Comparison of ENCODE assay signal across 16 cellular contexts in the genomic region with DNA sequence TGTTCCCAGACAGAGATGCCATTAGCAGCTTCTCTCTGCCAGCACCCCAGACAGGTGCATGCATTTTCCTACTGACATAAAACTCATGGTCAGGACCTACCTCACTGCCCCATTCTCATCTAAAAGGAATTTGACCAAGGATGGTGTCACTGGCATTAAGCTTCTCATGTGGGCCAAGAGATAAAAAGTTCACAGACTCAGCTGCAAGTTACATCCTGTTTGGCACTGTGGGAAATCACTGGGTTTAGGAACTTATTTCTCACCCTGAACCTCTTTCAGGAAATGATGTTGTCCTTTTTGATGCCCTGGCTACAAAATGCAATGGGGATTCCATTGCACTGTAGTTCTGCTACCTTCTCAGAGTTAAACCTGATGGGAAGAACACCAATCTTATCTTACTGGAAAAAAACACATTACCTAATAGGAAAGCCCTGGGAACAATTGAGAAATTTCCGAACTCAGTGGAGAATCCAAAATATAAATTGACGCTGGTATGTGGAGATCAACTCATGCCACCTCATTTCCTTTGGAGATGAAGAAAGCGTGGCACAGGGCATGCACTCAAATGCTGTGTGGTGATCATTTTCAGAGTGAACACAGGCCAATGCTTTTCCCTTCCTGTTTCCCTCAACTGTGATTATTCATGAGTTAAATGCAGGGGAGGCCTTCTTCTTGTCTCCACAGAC.
A peak's percentile ranks its signal among the peaks of the same experiment; 100 is the strongest.
DNase-seq lines count a peak whose midpoint lies in the region; ATAC-seq and TF ChIP-seq lines count a peak whose summit lies in the region.
"Had no signal": no experiment of that assay in that cellular context is flagged by ENCODE, and none has a peak within 500 bp of the region (broad histone marks: within the 10 kb centered on the region; RNA-seq: fewer than 3 reads in every experiment).

No MANE protein-coding gene starts in this region.

- H3K36me3 Mint-ChIP-seq in activated CD8-positive, alpha-beta T cell treated with anti-CD3 and anti-CD28 coated beads for 36 hours (ENCODE audit: low read depth): no peaks in the 10 kb centered on the region

- no peak overlapping the region for H3K27ac Mint-ChIP-seq in activated CD8-positive, alpha-beta T cell treated with anti-CD3 and anti-CD28 coated beads for 36 hours
- H3K27ac Mint-ChIP-seq: dendritic cell treated with granulocyte-macrophage colony-stimulating factor and Interleukin-4, amounts not matched to agents 40 ng/mL and 50 ng/mL, for 4 days had no signal

- DNase-seq in AG10803 (ENCODE audit: low read depth) (peak; percentile 40), M059J (ENCODE audit: low read depth) (peak; percentile 67), choroid plexus epithelial cell (ENCODE audit: low read depth) (peak; percentile 35), iris pigment epithelial cell (ENCODE audit: low read depth) (peak; percentile 26), NCI-H2107 (lab: John Stamatoyannopoulos, UW) (no peak)
- DNase-seq in activated CD8-positive, alpha-beta T cell treated with anti-CD3 and anti-CD28 coated beads for 36 hours: no peak
- DNase-seq in stimulated activated CD4-positive, alpha-beta T cell treated with anti-CD3 and anti-CD28 coated beads, Interleukin-4, amount 100 ng/mL, for 1 hour: no peak
- DNase-seq: activated CD8-positive, alpha-beta memory T cell treated with anti-CD3 and anti-CD28 coated beads, Interleukin-2, amount 50 U/mL, for 4 hours; foreskin fibroblast; NCI-H1694 treated with DMSO at 0.1 percent for 48 hours; ovary; T-helper 9 cell had no signal

- POLR2A ChIA-PET in activated CD8-positive, alpha-beta T cell treated with anti-CD3 and anti-CD28 coated beads for 36 hours (lab: Charles Lee): no interaction called here

- H3K4me3 Mint-ChIP-seq in activated CD8-positive, alpha-beta T cell treated with anti-CD3 and anti-CD28 coated beads for 36 hours: no peak overlapping the region
- H3K4me3 Mint-ChIP-seq: dendritic cell treated with granulocyte-macrophage colony-stimulating factor and Interleukin-4, amounts not matched to agents 40 ng/mL and 50 ng/mL, for 4 days had no signal

- intact Hi-C loops in activated CD8-positive, alpha-beta T cell treated with anti-CD3 and anti-CD28 coated beads for 36 hours (cut with micrococcal nuclease): no loop called here

- no peaks in the 10 kb centered on the region for H3K4me1 Mint-ChIP-seq in activated CD8-positive, alpha-beta T cell treated with anti-CD3 and anti-CD28 coated beads for 36 hours (ENCODE audit: low read depth)

- H3K9me3 Mint-ChIP-seq in activated CD8-positive, alpha-beta T cell treated with anti-CD3 and anti-CD28 coated beads for 36 hours: no peaks in the 10 kb centered on the region

- CTCF ChIA-PET in activated CD8-positive, alpha-beta T cell treated with anti-CD3 and anti-CD28 coated beads for 36 hours (lab: Charles Lee): no interaction called here

- ATAC-seq in activated CD8-positive, alpha-beta T cell treated with anti-CD3 and anti-CD28 coated beads for 36 hours: no peak
- ATAC-seq in GM18520 (IDR thresholded peaks at IDR 0.05; ENCODE audit: unreplicated experiment): no peak

- TF ChIP-seq CTCF in AG10803 (conservative IDR thresholded peaks at IDR 0.05; ENCODE audit: low read length): no peak
- TF ChIP-seq CTCF in choroid plexus epithelial cell (conservative IDR thresholded peaks at IDR 0.05; ENCODE audit: low read depth, low read length): no peak
- TF ChIP-seq CTCF in activated CD8-positive, alpha-beta T cell treated with anti-CD3 and anti-CD28 coated beads for 36 hours (IDR thresholded peaks at IDR 0.05): no peak

- H3K4me3 ChIP-seq in AG10803 (ENCODE audit: low read length) (no peak overlapping the region), choroid plexus epithelial cell (ENCODE audit: low read depth, low read length) (no peak overlapping the region)
- H3K4me3 ChIP-seq: ovary, smooth muscle cell, suprapubic skin had no signal

- no peaks in the 10 kb centered on the region for H3K27me3 Mint-ChIP-seq in activated CD8-positive, alpha-beta T cell treated with anti-CD3 and anti-CD28 coated beads for 36 hours

Comparison
In these comparisons a context has a peak if more than half of its experiments do, and no peak if none do; other contexts are left out.
1. DNase-seq: peak in AG10803 (single experiment), M059J (single experiment), choroid plexus epithelial cell (single experiment) and iris pigment epithelial cell (single experiment); none in NCI-H2107 (single experiment), activated CD8-positive, alpha-beta T cell treated with anti-CD3 and anti-CD28 coated beads for 36 hours (single experiment) and stimulated activated CD4-positive, alpha-beta T cell treated with anti-CD3 and anti-CD28 coated beads, Interleukin-4, amount 100 ng/mL, for 1 hour (single experiment).